ENCODE assay signal across 27 cellular contexts in the genomic region with DNA sequence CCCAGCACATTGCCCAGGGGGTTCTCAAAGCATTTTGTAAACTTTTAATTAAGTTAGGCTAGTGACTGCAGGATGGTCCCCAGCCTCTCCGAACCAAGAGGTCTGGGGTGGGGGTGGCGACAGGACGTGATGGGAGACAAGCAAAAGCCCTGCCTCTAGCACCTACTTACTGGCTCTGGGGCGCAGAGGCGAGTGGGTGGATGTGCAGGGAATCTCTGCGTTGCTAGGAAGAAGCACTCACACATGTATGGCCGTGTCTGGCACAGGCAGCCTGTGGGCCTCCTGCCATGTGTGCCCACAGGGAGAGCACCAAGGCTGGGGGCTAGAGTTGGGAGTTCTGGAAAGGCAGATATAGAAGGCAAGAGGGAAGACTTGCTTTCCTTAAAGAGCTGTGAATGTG. TPM values are rescaled to one million over a fixed set of nuclear protein-coding genes. Genes with fewer than 3 reads are reported as not detected.
"Had no signal": no experiment of that assay in that cellular context is flagged by ENCODE, and none has a peak within 500 bp of the region (broad histone marks: within the 10 kb centered on the region; RNA-seq: fewer than 3 reads in every experiment).

No MANE protein-coding gene starts in this region.

- H3K4me3 Mint-ChIP-seq: memory B cell; naive thymus-derived CD8-positive, alpha-beta T cell; nephron; neural crest cell; stimulated activated memory B cell treated with anti-CD40 and anti-IgM and Interleukin-4, amounts not matched to agents 10 μg/mL and 1 μg/mL and 100 μg/mL, for 72 hours; stimulated activated naive CD8-positive, alpha-beta T cell treated with anti-CD3 and anti-CD28 coated beads, Interleukin-15, amount 100 ng/mL, for 72 hours; type B pancreatic cell had no signal

- H3K27ac Mint-ChIP-seq: memory B cell; naive thymus-derived CD8-positive, alpha-beta T cell; nephron; stimulated activated memory B cell treated with anti-CD40 and anti-IgM and Interleukin-4, amounts not matched to agents 10 μg/mL and 1 μg/mL and 100 μg/mL, for 72 hours; stimulated activated naive CD8-positive, alpha-beta T cell treated with anti-CD3 and anti-CD28 coated beads, Interleukin-15, amount 100 ng/mL, for 72 hours; type B pancreatic cell had no signal

- H3K9me3 ChIP-seq: heart left ventricle, left ventricle myocardium inferior, neutrophil, pancreas, psoas muscle, right atrium auricular region, right lobe of liver, tibial nerve, uterus had no signal

- H3K36me3 ChIP-seq: heart left ventricle, left ventricle myocardium inferior, neutrophil, pancreas, right atrium auricular region, right lobe of liver, tibial nerve, uterus had no signal

- H3K4me1 ChIP-seq: pancreas, psoas muscle, tibial nerve, uterus had no signal

- H3K36me3 Mint-ChIP-seq: memory B cell; stimulated activated memory B cell treated with anti-CD40 and anti-IgM and Interleukin-4, amounts not matched to agents 10 μg/mL and 1 μg/mL and 100 μg/mL, for 72 hours; type B pancreatic cell had no signal

- H3K27ac ChIP-seq: heart left ventricle, left ventricle myocardium inferior, neutrophil, pancreas, psoas muscle, right atrium auricular region, right lobe of liver, tibial nerve, uterus had no signal

- H3K4me2 ChIP-seq: smooth muscle cell had no signal

- H3K9me3 Mint-ChIP-seq: memory B cell; naive thymus-derived CD8-positive, alpha-beta T cell; nephron; neural crest cell; stimulated activated memory B cell treated with anti-CD40 and anti-IgM and Interleukin-4, amounts not matched to agents 10 μg/mL and 1 μg/mL and 100 μg/mL, for 72 hours; stimulated activated naive CD8-positive, alpha-beta T cell treated with anti-CD3 and anti-CD28 coated beads, Interleukin-15, amount 100 ng/mL, for 72 hours; type B pancreatic cell had no signal

- H3K4me1 Mint-ChIP-seq: memory B cell; naive thymus-derived CD8-positive, alpha-beta T cell; nephron; stimulated activated memory B cell treated with anti-CD40 and anti-IgM and Interleukin-4, amounts not matched to agents 10 μg/mL and 1 μg/mL and 100 μg/mL, for 72 hours; stimulated activated naive CD8-positive, alpha-beta T cell treated with anti-CD3 and anti-CD28 coated beads, Interleukin-15, amount 100 ng/mL, for 72 hours had no signal

- DNase-seq: heart left ventricle; islet precursor cell; midbrain; naive thymus-derived CD8-positive, alpha-beta T cell; pancreas; psoas muscle; right lobe of liver; stimulated activated CD4-positive, alpha-beta T cell treated with anti-CD3 and anti-CD28 coated beads, Interleukin-1b, Interleukin-23, amount 100 ng/mL, for 48 hours; stimulated activated CD4-positive, alpha-beta T cell treated with anti-CD3 and anti-CD28 coated beads, Interleukin-2, amount 100 ng/mL, for 48 hours; stimulated activated CD4-positive, alpha-beta T cell treated with anti-CD3 and anti-CD28 coated beads, Interleukin-4, amount 100 ng/mL, for 4 hours; stimulated activated CD8-positive, alpha-beta memory T cell treated with anti-CD3 and anti-CD28 coated beads, Interleukin-4, amount 100 ng/mL, for 48 hours; stimulated activated naive CD4-positive, alpha-beta T cell treated with Interleukin-2 at 50 U/mL for 16 hours; stimulated activated naive CD8-positive, alpha-beta T cell treated with anti-CD3 and anti-CD28 coated beads, Interleukin-15, amount 100 ng/mL, for 72 hours; substantia nigra; uterus had no signal

- ATAC-seq: naive thymus-derived CD8-positive, alpha-beta T cell; pancreas; psoas muscle; right lobe of liver; stimulated activated memory B cell treated with anti-CD40 and anti-IgM and Interleukin-4, amounts not matched to agents 10 μg/mL and 1 μg/mL and 100 μg/mL, for 72 hours; stimulated activated naive CD8-positive, alpha-beta T cell treated with anti-CD3 and anti-CD28 coated beads, Interleukin-15, amount 100 ng/mL, for 72 hours had no signal

- H3K4me3 ChIP-seq: heart left ventricle, left ventricle myocardium inferior, lung, pancreas, psoas muscle, right atrium auricular region, right lobe of liver, smooth muscle cell, tibial nerve, uterus had no signal

RNA-seq across cellular contexts. Expression of a gene that starts 6.3 kb away (rescaled TPM):
- total RNA-seq: naive thymus-derived CD8-positive, alpha-beta T cell; renal cortical epithelial cell had no signal
- polyA plus RNA-seq: lung; naive thymus-derived CD8-positive, alpha-beta T cell had no signal
